8 cellular contexts compared by ENCODE assay signal in the genomic region with DNA sequence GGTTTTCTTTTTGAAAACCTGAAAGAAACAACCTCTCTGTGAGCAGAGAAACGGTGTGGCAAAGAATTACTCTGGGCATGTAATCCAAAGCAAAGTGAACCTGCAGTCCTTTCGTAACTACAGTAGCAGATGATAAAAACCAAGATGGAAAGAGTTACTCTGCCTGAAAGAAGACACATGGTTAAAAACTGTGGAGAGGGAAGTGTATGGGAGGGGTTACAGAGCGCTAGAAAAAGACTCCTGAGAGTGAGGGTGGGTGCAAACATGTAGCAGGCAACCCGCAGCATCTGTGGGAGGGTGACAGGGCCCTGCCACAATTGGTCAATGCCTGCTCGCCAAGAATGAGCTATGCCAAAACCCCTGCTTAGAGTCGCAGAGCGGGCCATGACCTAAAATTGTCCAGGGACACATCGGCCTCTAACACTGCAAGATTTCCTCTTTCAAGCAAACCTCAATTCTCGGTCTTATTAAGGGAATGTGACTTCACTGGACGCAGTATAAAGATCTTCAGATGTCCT. TPM values are rescaled to one million over a fixed set of nuclear protein-coding genes. Genes with fewer than 3 reads are reported as not detected.
A peak's percentile ranks its signal among the peaks of the same experiment; 100 is the strongest.
DNase-seq lines count a peak whose midpoint lies in the region; ATAC-seq and TF ChIP-seq lines count a peak whose summit lies in the region.

No MANE protein-coding gene starts in this region.

- no peak for DNase-seq in RWPE1 (ENCODE audit: low spot score)
- peak; percentile 31 for DNase-seq in cerebellum (ENCODE audit: low spot score)
- peak; percentile 14 for DNase-seq in medulla oblongata (ENCODE audit: extremely low spot score)
- peak; percentile 12 for DNase-seq in superior temporal gyrus (ENCODE audit: extremely low spot score)
- DNase-seq in NCI-H2029 (lab: John Stamatoyannopoulos, UW) = no peak
- DNase-seq in activated gamma-delta T cell (lab: John Stamatoyannopoulos, UW) = no peak

- H3K27ac ChIP-seq in RWPE1 = peak overlapping the region; percentile 84

- POLR2A ChIA-PET in RWPE1 (lab: Yijun Ruan, JAX; ENCODE audit: low non-redundant PET) = interaction anchor here (0.7 to 1.0 kb wide), 2 partner anchors 17 to 113 kb away, joined by 3 read pairs; no protein-coding TSS in a partner anchor

- TF ChIP-seq CTCF in GM12873 (IDR thresholded peaks at IDR 0.05; ENCODE audit: insufficient read depth, low read depth, low read length, missing control alignments) = peak; percentile 3
- TF ChIP-seq CTCF in RWPE1 (conservative IDR thresholded peaks at IDR 0.05; ENCODE audit: low read depth) = no peak

- peak; percentile 18 for ATAC-seq in HG02798 (IDR thresholded peaks at IDR 0.05; ENCODE audit: poor library complexity, unreplicated experiment)

- CTCF ChIA-PET in RWPE1 (lab: Yijun Ruan, JAX) = interaction anchor here (0.6 to 1.1 kb wide), 7 partner anchors 8 to 189 kb away, joined by 3 to 7 read pairs (median 4); no protein-coding TSS in a partner anchor

RNA-seq across cellular contexts. Expression of a gene that starts 0.8 kb away (rescaled TPM):
- 33.6 TPM for total RNA-seq in cerebellum

RNA-seq across cellular contexts. Expression of a gene that starts 18.6 kb away (rescaled TPM):
- total RNA-seq in cerebellum = 0.64 TPM

RNA-seq across cellular contexts. Expression of a gene that starts 39.7 kb away (rescaled TPM):
- total RNA-seq in cerebellum = not detected

RNA-seq across cellular contexts. Expression of a gene that starts 42.8 kb away (rescaled TPM):
- total RNA-seq in cerebellum = 32.8 TPM

RNA-seq across cellular contexts. Expression of a gene that starts 46.3 kb away (rescaled TPM):
- total RNA-seq in cerebellum = 5.7 TPM

Comparison
In these comparisons a context has a peak if more than half of its experiments do, and no peak if none do; other contexts are left out.
1. DNase-seq: peak in cerebellum (single experiment), medulla oblongata (single experiment) and superior temporal gyrus (single experiment); none in RWPE1 (single experiment), NCI-H2029 (single experiment) and activated gamma-delta T cell (single experiment).